In the genomic region with DNA sequence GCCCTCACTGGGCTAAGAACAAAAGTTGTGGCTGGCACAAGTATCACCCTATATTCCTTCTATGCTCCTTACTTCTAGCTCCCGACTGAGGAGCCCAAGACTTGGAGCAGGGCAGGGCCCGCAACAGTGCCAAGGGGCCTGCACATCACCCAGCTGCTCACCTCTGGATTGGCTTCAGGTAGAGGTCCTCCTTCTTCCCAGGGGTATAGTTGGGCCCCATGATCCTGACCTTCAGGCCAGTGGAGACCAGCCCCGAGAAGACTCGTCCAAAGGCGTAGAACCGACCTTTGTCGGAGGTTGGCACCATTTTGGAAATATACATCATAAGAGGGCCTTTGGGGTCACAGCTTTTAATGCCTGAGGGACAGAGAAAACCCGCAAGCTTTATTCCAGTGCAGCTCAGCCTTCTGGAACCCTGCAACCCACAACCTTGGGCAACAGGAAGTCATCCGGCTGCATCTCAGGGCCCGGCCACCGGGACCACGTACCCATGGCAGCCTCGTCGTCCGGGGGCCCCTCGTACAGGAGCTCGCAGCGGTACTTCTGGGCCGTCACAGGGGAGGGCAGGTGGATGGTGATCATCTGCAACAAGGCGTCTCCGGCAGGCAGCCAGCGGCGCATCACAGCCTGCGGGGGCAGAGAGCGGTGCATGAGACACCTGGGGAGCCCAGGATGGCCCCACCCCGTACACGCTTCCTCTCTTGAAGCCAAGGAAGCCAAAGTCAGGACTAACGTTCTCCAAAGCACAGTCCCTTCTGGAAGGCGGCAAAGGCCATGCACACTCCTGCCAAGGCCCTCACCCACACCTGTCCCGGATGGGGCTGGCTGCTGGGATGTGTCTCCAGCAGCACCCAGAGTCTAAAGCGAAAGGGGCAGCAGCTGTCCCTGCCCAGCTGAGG, we compare ENCODE assay signal across 19 cellular contexts. TPM values are rescaled to one million over a fixed set of nuclear protein-coding genes. Genes with fewer than 3 reads are reported as not detected.
DNase-seq lines count a peak whose midpoint lies in the region; ATAC-seq, FAIRE-seq and TF ChIP-seq lines count a peak whose summit lies in the region.
"Had no signal": no experiment of that assay in that cellular context is flagged by ENCODE, and none has a peak within 500 bp of the region (broad histone marks: within the 10 kb centered on the region; RNA-seq: fewer than 3 reads in every experiment).

No MANE protein-coding gene starts in this region.

- BruUV-seq in endothelial cell of umbilical vein (replicated peaks; lab: Mats Ljungman, UMichigan): no TSS peak

- H3K9me3 ChIP-seq in endothelial cell of umbilical vein (replicated peaks; ENCODE audit: control insufficient read depth, insufficient read depth, low read length): no peaks in the 10 kb centered on the region
- H3K9me3 ChIP-seq in thyroid gland: no peaks in the 10 kb centered on the region

- H4K20me1 ChIP-seq in endothelial cell of umbilical vein (replicated peaks; ENCODE audit: control insufficient read depth, extremely low read depth, insufficient read depth, low read length): no peaks in the 10 kb centered on the region

- intact Hi-C loops in endothelial cell of umbilical vein (cut with micrococcal nuclease) (no loop called here), thyroid gland (cut with DNase I) (loop anchor here (10.0 kb wide), 1 partner anchor 204 kb away; the partner anchor contains the start of genes ANKRD24 and SIRT6)

- dilution Hi-C loops in endothelial cell of umbilical vein (cut with MboI; ENCODE audit: extremely low pct_ligation_motif_present, low sequenced_read_pairs): no loop called here

- CTCF ChIA-PET in RWPE1 (lab: Yijun Ruan, JAX): no interaction called here
- CTCF ChIA-PET in endothelial cell of umbilical vein (lab: Charles Lee): no interaction called here

- H3K27ac ChIP-seq in RWPE1: peak overlapping the region; percentile 87
- no peak overlapping the region for H3K27ac ChIP-seq in endothelial cell of umbilical vein (ENCODE audit: insufficient read depth, low read depth, low read length)
- H3K27ac ChIP-seq in thyroid gland: no peak overlapping the region
- H3K27ac ChIP-seq: PC-9 had no signal

- no peak for FAIRE-seq in endothelial cell of umbilical vein (lab: Jason Lieb, UNC)
- FAIRE-seq: bronchial epithelial cell, HTR-8/SVneo, urothelium cell line had no signal

- H3K9me1 ChIP-seq in endothelial cell of umbilical vein (replicated peaks; ENCODE audit: control insufficient read depth, extremely low read depth, insufficient read depth, low read length): no peaks in the 10 kb centered on the region

- no peak overlapping the region for H2AFZ ChIP-seq in endothelial cell of umbilical vein (ENCODE audit: low read depth, low read length)
- H2AFZ ChIP-seq: PC-9 had no signal

- TF ChIP-seq POLR2A in endothelial cell of umbilical vein (IDR thresholded peaks at IDR 0.05; ENCODE audit: low read depth, low read length) (no peak), thyroid gland (IDR thresholded peaks at IDR 0.05) (no peak)

- peaks cover 56 to 79% of the 10 kb centered on the region in 2 experiments for H3K36me3 ChIP-seq in endothelial cell of umbilical vein (ENCODE audit: control insufficient read depth in 2 of 2, extremely low read depth in 1 of 2, insufficient read depth in 2 of 2, low read length in 2 of 2)
- H3K36me3 ChIP-seq in thyroid gland: peaks cover 85 to 86% of the 10 kb centered on the region in 2 donors

- no peak for ATAC-seq in GM21576 (IDR thresholded peaks at IDR 0.05; ENCODE audit: unreplicated experiment)

- H3K9ac ChIP-seq in endothelial cell of umbilical vein (replicated peaks; ENCODE audit: extremely low read depth, insufficient read depth, low read length): no peak overlapping the region

- peak; percentile 14 for DNase-seq in stimulated activated CD4-positive, alpha-beta T cell treated with anti-CD3 and anti-CD28 coated beads, Interleukin-15, amount 100 ng/mL, for 24 hours
- no peak for DNase-seq in stimulated activated CD4-positive, alpha-beta T cell treated with anti-CD3 and anti-CD28 coated beads, Interleukin-4, amount 100 ng/mL, for 4 hours
- DNase-seq in RWPE1 (ENCODE audit: low spot score) (no peak), endothelial cell of umbilical vein (ENCODE audit: low read depth, low spot score) (no peak), hepatic stellate cell (ENCODE audit: low spot score) (no peak), thyroid gland (no peak)
- DNase-seq in central memory CD4-positive, alpha-beta T cell: no peak
- DNase-seq: activated CD4-positive, alpha-beta T cell treated with anti-CD3 and anti-CD28 coated beads for 1 hour; activated effector memory CD4-positive, alpha-beta T cell treated with Interleukin-2 at 50 U/mL for 16 hours; EL; HCEC 1CT; PC-9 had no signal

- H3K27me3 ChIP-seq in endothelial cell of umbilical vein (ENCODE audit: control insufficient read depth in 2 of 2, insufficient read depth in 2 of 2, low read length in 2 of 2) (no peaks in the 10 kb centered on the region), thyroid gland (no peaks in the 10 kb centered on the region)

- H3K4me3 ChIP-seq in endothelial cell of umbilical vein (replicated peaks in 1 of 3; ENCODE audit: insufficient read depth in 1 of 3, low read depth in 1 of 3, low read length in 3 of 3): no peak overlapping the region
- no peak overlapping the region for H3K4me3 ChIP-seq in thyroid gland (replicated peaks in 1 of 3)
- H3K4me3 ChIP-seq: PC-9 had no signal

- H3K4me2 ChIP-seq in endothelial cell of umbilical vein (ENCODE audit: insufficient read depth, low read length): no peak overlapping the region
- H3K4me2 ChIP-seq: PC-9 had no signal

- TF ChIP-seq CTCF in RWPE1 (conservative IDR thresholded peaks at IDR 0.05; ENCODE audit: low read depth): no peak
- TF ChIP-seq CTCF in endothelial cell of umbilical vein (IDR thresholded peaks at IDR 0.05; ENCODE audit: extremely low read depth in 1 of 2, insufficient read depth in 1 of 2, low read depth in 1 of 2, low read length in 2 of 2): no peak
- no peak for TF ChIP-seq CTCF in thyroid gland (IDR thresholded peaks at IDR 0.05)

- POLR2A ChIA-PET in RWPE1 (lab: Yijun Ruan, JAX; ENCODE audit: low non-redundant PET) (no interaction called here), endothelial cell of umbilical vein (lab: Charles Lee) (interaction anchor here (1.0 to 3.9 kb wide), 2 partner anchors 10 to 12 kb away, joined by 3 to 29 read pairs; partner anchors contain the start of gene DAPK3)

- 92 to 98% methylated on average over 5 to 18 of the region's 31 CpGs for WGBS in thyroid gland, 2 donors

- H3K4me1 ChIP-seq in endothelial cell of umbilical vein (ENCODE audit: control insufficient read depth, extremely low read depth, insufficient read depth, low read length): peaks cover 15% of the 10 kb centered on the region
- peaks cover 11 to 15% of the 10 kb centered on the region in 2 donors for H3K4me1 ChIP-seq in thyroid gland

- peaks cover 91% of the 10 kb centered on the region for H3K79me2 ChIP-seq in endothelial cell of umbilical vein (ENCODE audit: control insufficient read depth, insufficient read depth, low read length)

TF ChIP-seq in endothelial cell of umbilical vein, 7 proteins besides CTCF, POLR2A, EP300 and RAD21:
- no peak for TF ChIP-seq JUN (IDR thresholded peaks at IDR 0.05; ENCODE audit: borderline replicate concordance, insufficient read depth, insufficient read length, low read depth)
- TF ChIP-seq POLR2AphosphoS5 (IDR thresholded peaks at IDR 0.05; ENCODE audit: insufficient read depth, low read depth, low read length): peak; percentile 10

RNA-seq across cellular contexts. Expression of gene EEF2, which starts 4.7 kb away (rescaled TPM):
- total RNA-seq in endothelial cell of umbilical vein (2,318 and 2,351 TPM in 2 replicates), thyroid gland (1,000 to 10,000 TPM; 1,432 to 2,189 (median 1,729) TPM)
- 1,496 and 1,538 TPM in 2 replicates for polyA plus RNA-seq in endothelial cell of umbilical vein
- polyA plus RNA-seq in endothelial cell of umbilical vein (2011; cell fraction: cytosol; rRNA removed): 1,233 and 1,709 TPM in 2 replicates
- 673 and 729 TPM in 2 replicates for polyA plus RNA-seq in endothelial cell of umbilical vein (2011; cell fraction: nucleus; rRNA removed)
- polyA plus RNA-seq in endothelial cell of umbilical vein (2012): 2,769 and 3,429 TPM in 2 replicates
- 1,311 and 1,583 TPM in 2 replicates for polyA minus RNA-seq in endothelial cell of umbilical vein
- polyA minus RNA-seq in endothelial cell of umbilical vein (2011; cell fraction: cytosol; rRNA and poly(A)+ RNA removed): 1,714 TPM
- polyA minus RNA-seq in endothelial cell of umbilical vein (2011; cell fraction: nucleus; rRNA and poly(A)+ RNA removed): 301 and 535 TPM in 2 replicates

RNA-seq across cellular contexts. Expression of gene DAPK3, which starts 9.7 kb away (rescaled TPM):
- total RNA-seq in endothelial cell of umbilical vein (157 and 170 TPM in 2 replicates), thyroid gland (10 to 100 TPM; 29.6 to 61.7 (median 40.3) TPM)
- 175 and 176 TPM in 2 replicates for polyA plus RNA-seq in endothelial cell of umbilical vein
- polyA plus RNA-seq in endothelial cell of umbilical vein (2011; cell fraction: cytosol; rRNA removed): 157 and 188 TPM in 2 replicates
- polyA plus RNA-seq in endothelial cell of umbilical vein (2011; cell fraction: nucleus; rRNA removed): 286 and 301 TPM in 2 replicates
- polyA plus RNA-seq in endothelial cell of umbilical vein (2012): 128 and 197 TPM in 2 replicates
- polyA minus RNA-seq in endothelial cell of umbilical vein: 126 and 148 TPM in 2 replicates
- 31.7 TPM for polyA minus RNA-seq in endothelial cell of umbilical vein (2011; cell fraction: cytosol; rRNA and poly(A)+ RNA removed)
- 148 and 217 TPM in 2 replicates for polyA minus RNA-seq in endothelial cell of umbilical vein (2011; cell fraction: nucleus; rRNA and poly(A)+ RNA removed)

RNA-seq across cellular contexts. Expression of gene PIAS4, which starts 26.9 kb away (rescaled TPM):
- total RNA-seq in endothelial cell of umbilical vein (46.2 and 47.2 TPM in 2 replicates), thyroid gland (10 to 100 TPM; 14.7 to 32.3 (median 16.0) TPM)
- polyA plus RNA-seq in endothelial cell of umbilical vein: 23.6 and 26.2 TPM in 2 replicates
- 15.6 and 16.7 TPM in 2 replicates for polyA plus RNA-seq in endothelial cell of umbilical vein (2011; cell fraction: cytosol; rRNA removed)
- polyA plus RNA-seq in endothelial cell of umbilical vein (2011; cell fraction: nucleus; rRNA removed): 21.2 and 24.9 TPM in 2 replicates
- polyA plus RNA-seq in endothelial cell of umbilical vein (2012): 30.3 and 39.4 TPM in 2 replicates
- 18.0 and 24.4 TPM in 2 replicates for polyA minus RNA-seq in endothelial cell of umbilical vein
- polyA minus RNA-seq in endothelial cell of umbilical vein (2011; cell fraction: cytosol; rRNA and poly(A)+ RNA removed): 6.8 TPM
- polyA minus RNA-seq in endothelial cell of umbilical vein (2011; cell fraction: nucleus; rRNA and poly(A)+ RNA removed): 22.9 and 35.4 TPM in 2 replicates

RNA-seq across cellular contexts. Expression of gene NMRK2, which starts 47.7 kb away (rescaled TPM):
- total RNA-seq in endothelial cell of umbilical vein (not detected in 2 replicates), thyroid gland (not detected)
- not detected in 2 replicates for polyA plus RNA-seq in endothelial cell of umbilical vein
- not detected in 2 replicates for polyA plus RNA-seq in endothelial cell of umbilical vein (2011; cell fraction: cytosol; rRNA removed)
- polyA plus RNA-seq in endothelial cell of umbilical vein (2011; cell fraction: nucleus; rRNA removed): not detected in 2 replicates
- polyA plus RNA-seq in endothelial cell of umbilical vein (2012): not detected in 2 replicates
- not detected in 2 replicates for polyA minus RNA-seq in endothelial cell of umbilical vein
- polyA minus RNA-seq in endothelial cell of umbilical vein (2011; cell fraction: cytosol; rRNA and poly(A)+ RNA removed): not detected
- polyA minus RNA-seq in endothelial cell of umbilical vein (2011; cell fraction: nucleus; rRNA and poly(A)+ RNA removed): not detected in 2 replicates
- total RNA-seq: bronchial epithelial cell; glomerular endothelial cell; PC-9; T-helper 1 cell treated with Interleukin-12 subunit alpha and Interleukin-12 subunit beta and Interleukin-4 antibody, amounts not matched to agents 30 ng/mL and 1 ng/mL, for 36 hours had no signal
- polyA plus RNA-seq: BJ had no signal
